Comparison of ENCODE assay signal across 17 cellular contexts in the genomic region with DNA sequence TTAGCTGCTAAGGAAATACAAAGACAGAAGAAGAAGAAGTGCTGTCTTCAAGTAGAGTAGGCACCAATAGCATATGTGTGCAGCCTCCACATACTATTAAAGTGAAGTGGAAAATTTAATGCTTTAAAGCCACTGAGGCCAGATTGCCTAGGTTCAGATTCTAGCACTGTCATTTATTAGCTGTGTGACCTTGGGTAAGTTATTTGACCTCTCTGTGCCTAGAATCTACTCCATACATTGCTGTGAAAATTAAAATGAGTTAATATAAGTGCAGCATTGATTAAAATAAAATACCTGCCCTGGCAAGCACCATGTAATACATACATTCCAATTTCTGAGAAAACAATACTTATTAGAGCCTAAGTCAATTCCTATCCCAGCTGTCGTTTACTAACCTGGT.
DNase-seq lines count a peak whose midpoint lies in the region; ATAC-seq, FAIRE-seq and TF ChIP-seq lines count a peak whose summit lies in the region.
"Had no signal": no experiment of that assay in that cellular context is flagged by ENCODE, and none has a peak within 500 bp of the region (broad histone marks: within the 10 kb centered on the region; RNA-seq: fewer than 3 reads in every experiment).

No MANE protein-coding gene starts in this region.

- TF ChIP-seq POLR2A in HepG2 (IDR thresholded peaks at IDR 0.05; ENCODE audit: insufficient read depth in 1 of 2, low read depth in 2 of 2, low read length in 2 of 2) (no peak), right lobe of liver (IDR thresholded peaks at IDR 0.05) (no peak)

- no peaks in the 10 kb centered on the region for H3K27me3 ChIP-seq in HepG2 (ENCODE audit: control insufficient read depth in 1 of 2, insufficient read depth in 2 of 2, low read length in 2 of 2)
- no peaks in the 10 kb centered on the region for H3K27me3 ChIP-seq in right lobe of liver
- H3K27me3 ChIP-seq in endodermal cell (ENCODE audit: control insufficient read depth, insufficient read depth, low read length, poor library complexity, severe bottlenecking): no peaks in the 10 kb centered on the region
- no peaks in the 10 kb centered on the region for H3K27me3 ChIP-seq in CD8-positive, alpha-beta T cell (ENCODE audit: insufficient read depth, low read length)
- H3K27me3 ChIP-seq: BLaER1 treated with 17β-estradiol and CSF1 and Interleukin-3, amounts not matched to agents 10 nM and 100 nM had no signal

- WGBS in HepG2 (ENCODE audit: low lambda C conversion rate): 97% methylated on average over 1 of the region's 1 CpG
- 100% methylated on average over 1 of the region's 1 CpG for WGBS in right lobe of liver (ENCODE audit: insufficient coverage, low coverage, low lambda C conversion rate, missing lambda C conversion rate)
- WGBS in endodermal cell (ENCODE audit: insufficient coverage in 1 of 2, insufficient read length in 1 of 2), 2 experiments: 91% methylated on average over 1 of the region's 1 CpG; no CpG with 5 or more reads in 1 of the 2 experiments

- H3K36me3 ChIP-seq in HepG2 (replicated peaks in 1 of 2; ENCODE audit: control insufficient read depth in 1 of 2, insufficient read depth in 2 of 2, low read length in 2 of 2) (0 out of 5 replicates have a peak, but pooled peaks cover 0 to 2% of the 10 kb centered on the region in 2 experiments), right lobe of liver (no peaks in the 10 kb centered on the region), HEK293 (ENCODE audit: control insufficient read depth in 2 of 2, insufficient read depth in 1 of 2, low read length in 2 of 2) (no peaks in the 10 kb centered on the region), endodermal cell (ENCODE audit: control insufficient read depth, insufficient read depth, low read length) (no peaks in the 10 kb centered on the region)
- H3K36me3 ChIP-seq in CD8-positive, alpha-beta T cell (ENCODE audit: insufficient read depth, low read length): no peaks in the 10 kb centered on the region
- H3K36me3 ChIP-seq: BLaER1 treated with 17β-estradiol and CSF1 and Interleukin-3, amounts not matched to agents 10 nM and 100 nM had no signal

- TF ChIP-seq EP300 in HepG2 (IDR thresholded peaks at IDR 0.05; ENCODE audit: low read depth in 2 of 2, low read length in 2 of 2) (no peak), HepG2 (CRISPR knock-in tag; IDR thresholded peaks at IDR 0.05; ENCODE audit: borderline replicate concordance) (no peak)

- no peaks in the 10 kb centered on the region for H3K79me2 ChIP-seq in HepG2 (ENCODE audit: insufficient read depth, low read length)

- H3K9ac ChIP-seq in HepG2 (ENCODE audit: insufficient read depth, low read depth, low read length) (no peak overlapping the region; the same call in 1 of the 2 replicates), endodermal cell (ENCODE audit: extremely low read depth, low read length, poor library complexity, severe bottlenecking) (no peak overlapping the region)
- H3K9ac ChIP-seq: BLaER1 treated with 17β-estradiol and CSF1 and Interleukin-3, amounts not matched to agents 10 nM and 100 nM had no signal

- TF ChIP-seq RAD21 in HepG2 (CRISPR knock-in tag; IDR thresholded peaks at IDR 0.05): no peak

- H3K9me3 ChIP-seq in HepG2 (ENCODE audit: low read length) (no peaks in the 10 kb centered on the region), right lobe of liver (no peaks in the 10 kb centered on the region), HEK293 (ENCODE audit: control insufficient read depth, insufficient read depth, low read depth, low read length) (no peaks in the 10 kb centered on the region), endodermal cell (ENCODE audit: control insufficient read depth, low read length) (no peaks in the 10 kb centered on the region)
- H3K9me3 ChIP-seq in CD8-positive, alpha-beta T cell (ENCODE audit: low read length): no peaks in the 10 kb centered on the region
- H3K9me3 ChIP-seq: A549 had no signal

- BruUV-seq in HepG2 (replicated peaks; lab: Mats Ljungman, UMichigan): no TSS peak

- TF ChIP-seq CTCF in HepG2 (CRISPR knock-in tag; IDR thresholded peaks at IDR 0.05): no peak
- no peak for TF ChIP-seq CTCF in right lobe of liver (IDR thresholded peaks at IDR 0.05)
- TF ChIP-seq CTCF in HEK293 (tag by site-specific recombination; IDR thresholded peaks at IDR 0.05): no peak
- no peak for TF ChIP-seq CTCF in VCaP (conservative IDR thresholded peaks at IDR 0.05)
- no peak for TF ChIP-seq CTCF in endodermal cell (conservative IDR thresholded peaks at IDR 0.05)
- no peak for TF ChIP-seq CTCF in CD8-positive, alpha-beta T cell (IDR thresholded peaks at IDR 0.05)

- H3K27ac ChIP-seq in HepG2 (ENCODE audit: extremely low read length, insufficient read depth, low read length) (peak overlapping the region; percentile 66), right lobe of liver (no peak overlapping the region), HEK293 (ENCODE audit: extremely low read depth, low read depth, low read length) (no peak overlapping the region), VCaP (peak overlapping the region; percentile 39; the same call in 1 of the 2 replicates), endodermal cell (ENCODE audit: low read depth, low read length) (no peak overlapping the region)
- H3K27ac ChIP-seq in CD8-positive, alpha-beta T cell (ENCODE audit: low read depth, low read length): no peak overlapping the region
- H3K27ac ChIP-seq: 22Rv1; A549; BLaER1 treated with 17β-estradiol and CSF1 and Interleukin-3, amounts not matched to agents 10 nM and 100 nM had no signal

- FAIRE-seq in HepG2 (lab: Jason Lieb, UNC): no peak
- FAIRE-seq: A549, D721Med, G401.6 had no signal

- peak overlapping the region; percentile 28 for H3K27ac Mint-ChIP-seq in endodermal cell
- no peak overlapping the region for H3K27ac Mint-ChIP-seq in T-helper 2 cell treated with Interferon-gamma antibody and Interleukin-4, amounts not matched to agents 5 μg/mL and 100 μg/mL, for 36 hours
- no peak overlapping the region for H3K27ac Mint-ChIP-seq in CD8-positive, alpha-beta T cell
- H3K27ac Mint-ChIP-seq: B cell; CD4-positive, alpha-beta T cell; CD8-positive, alpha-beta memory T cell had no signal

- no peak overlapping the region for H2AFZ ChIP-seq in HepG2 (ENCODE audit: low read length)

- H3K36me3 Mint-ChIP-seq in endodermal cell (ENCODE audit: low read depth): peaks cover 4% of the 10 kb centered on the region
- H3K36me3 Mint-ChIP-seq in T-helper 2 cell treated with Interferon-gamma antibody and Interleukin-4, amounts not matched to agents 5 μg/mL and 100 μg/mL, for 36 hours (ENCODE audit: low read depth): peaks cover 1% of the 10 kb centered on the region
- no peaks in the 10 kb centered on the region for H3K36me3 Mint-ChIP-seq in CD8-positive, alpha-beta T cell

- peaks cover 8% of the 10 kb centered on the region for H3K4me1 Mint-ChIP-seq in endodermal cell
- peaks cover 4% of the 10 kb centered on the region for H3K4me1 Mint-ChIP-seq in T-helper 2 cell treated with Interferon-gamma antibody and Interleukin-4, amounts not matched to agents 5 μg/mL and 100 μg/mL, for 36 hours (ENCODE audit: low read depth)
- H3K4me1 Mint-ChIP-seq in CD8-positive, alpha-beta T cell (ENCODE audit: low read depth): no peaks in the 10 kb centered on the region
- H3K4me1 Mint-ChIP-seq: B cell; CD8-positive, alpha-beta memory T cell had no signal

- peak overlapping the region; percentile 54 for H3K4me2 ChIP-seq in HepG2 (ENCODE audit: low read depth, low read length)
- H3K4me2 ChIP-seq: A549; BLaER1 treated with 17β-estradiol and CSF1 and Interleukin-3, amounts not matched to agents 10 nM and 100 nM had no signal

- ATAC-seq in HepG2: no peak
- no peak for ATAC-seq in right lobe of liver
- ATAC-seq in CD8-positive, alpha-beta T cell: no peak

- H3K4me3 Mint-ChIP-seq in endodermal cell: no peak overlapping the region
- no peak overlapping the region for H3K4me3 Mint-ChIP-seq in T-helper 2 cell treated with Interferon-gamma antibody and Interleukin-4, amounts not matched to agents 5 μg/mL and 100 μg/mL, for 36 hours
- no peak overlapping the region for H3K4me3 Mint-ChIP-seq in CD8-positive, alpha-beta T cell
- H3K4me3 Mint-ChIP-seq: B cell; CD4-positive, alpha-beta T cell; CD8-positive, alpha-beta memory T cell had no signal

- in situ Hi-C loops in HepG2 (cut with HindIII; ENCODE audit: extremely low pct_ligation_motif_present, low pct_unique_long_range_greater_than_20kb): loop anchor here (25.0 kb wide), 1 partner anchor 105 kb away; a partner anchor contains a TSS

- DNase-seq in HepG2 (ENCODE audit: low spot score) (no peak), right lobe of liver (no peak), endodermal cell (no peak), retina (no peak)
- DNase-seq in T-helper 2 cell treated with Interferon-gamma antibody and Interleukin-4, amounts not matched to agents 5 μg/mL and 100 μg/mL, for 36 hours (ENCODE audit: low spot score): no peak
- no peak for DNase-seq in CD8-positive, alpha-beta T cell
- DNase-seq: CD4-positive, alpha-beta T cell; CD8-positive, alpha-beta memory T cell; COR-L47 had no signal

- no peaks in the 10 kb centered on the region for H3K27me3 Mint-ChIP-seq in endodermal cell (ENCODE audit: insufficient read depth)
- H3K27me3 Mint-ChIP-seq in T-helper 2 cell treated with Interferon-gamma antibody and Interleukin-4, amounts not matched to agents 5 μg/mL and 100 μg/mL, for 36 hours (ENCODE audit: low read depth): no peaks in the 10 kb centered on the region
- H3K27me3 Mint-ChIP-seq in CD8-positive, alpha-beta T cell (ENCODE audit: low read depth): no peaks in the 10 kb centered on the region
- H3K27me3 Mint-ChIP-seq: B cell; CD4-positive, alpha-beta T cell had no signal

- CTCF ChIA-PET in HepG2 (lab: Yijun Ruan, JAX; ENCODE audit: low intra/inter-chr PET ratio, low total read pairs) (no interaction called here), HEK293 (lab: Yijun Ruan, JAX) (interaction anchor here (0.6 to 0.8 kb wide), 3 partner anchors 22 to 232 kb away, joined by 3 to 5 read pairs (median 3); no protein-coding TSS in a partner anchor)
- CTCF ChIA-PET in CD8-positive, alpha-beta T cell (lab: Charles Lee): no interaction called here

- intact Hi-C loops in HepG2 (cut with micrococcal nuclease; ENCODE audit: unreplicated experiment) (loop anchor here (5.0 kb wide), 2 partner anchors 60 to 125 kb away; no protein-coding TSS in a partner anchor), right lobe of liver (cut with DNase I) (no loop called here)
- intact Hi-C loops in CD8-positive, alpha-beta T cell (cut with DNase I, micrococcal nuclease): no loop called here

- POLR2A ChIA-PET in HepG2 (lab: Yijun Ruan, JAX) (interaction anchor here (1.2 kb wide), 1 partner anchor 114 kb away, joined by 4 read pairs; no protein-coding TSS in a partner anchor), HEK293 (lab: Yijun Ruan, JAX) (interaction anchor here (0.5 kb wide), 1 partner anchor 384 kb away, joined by 4 read pairs; no protein-coding TSS in a partner anchor)
- POLR2A ChIA-PET in CD8-positive, alpha-beta T cell (lab: Charles Lee): no interaction called here

- H3K4me1 ChIP-seq in HepG2 (ENCODE audit: insufficient read depth, low read length) (peaks cover 69% of the 10 kb centered on the region), right lobe of liver (no peaks in the 10 kb centered on the region), HEK293 (ENCODE audit: control insufficient read depth, insufficient read depth, low read length) (no peaks in the 10 kb centered on the region), endodermal cell (ENCODE audit: control insufficient read depth, insufficient read depth, low read length) (no peaks in the 10 kb centered on the region)
- H3K4me1 ChIP-seq in CD8-positive, alpha-beta T cell (ENCODE audit: insufficient read depth, low read length): no peaks in the 10 kb centered on the region
- H3K4me1 ChIP-seq: BLaER1 treated with 17β-estradiol and CSF1 and Interleukin-3, amounts not matched to agents 10 nM and 100 nM had no signal

- no peaks in the 10 kb centered on the region for H4K20me1 ChIP-seq in HepG2 (ENCODE audit: insufficient read depth, low read length)
- H4K20me1 ChIP-seq: BLaER1 treated with 17β-estradiol and CSF1 and Interleukin-3, amounts not matched to agents 10 nM and 100 nM had no signal

- H3K9me3 Mint-ChIP-seq in endodermal cell: no peaks in the 10 kb centered on the region
- H3K9me3 Mint-ChIP-seq in T-helper 2 cell treated with Interferon-gamma antibody and Interleukin-4, amounts not matched to agents 5 μg/mL and 100 μg/mL, for 36 hours: no peaks in the 10 kb centered on the region
- H3K9me3 Mint-ChIP-seq in CD8-positive, alpha-beta T cell: no peaks in the 10 kb centered on the region
- H3K9me3 Mint-ChIP-seq: CD4-positive, alpha-beta T cell; CD8-positive, alpha-beta memory T cell had no signal

- H3K4me3 ChIP-seq in HepG2 (replicated peaks in 1 of 3; ENCODE audit: insufficient read depth in 1 of 3, low read depth in 2 of 3, low read length in 3 of 3) (no peak overlapping the region), right lobe of liver (no peak overlapping the region), HEK293 (ENCODE audit: low read depth, low read length) (no peak overlapping the region), endodermal cell (ENCODE audit: low read length) (no peak overlapping the region)
- no peak overlapping the region for H3K4me3 ChIP-seq in CD8-positive, alpha-beta T cell (ENCODE audit: low read depth, low read length)
- H3K4me3 ChIP-seq: A549; BLaER1 treated with 17β-estradiol and CSF1 and Interleukin-3, amounts not matched to agents 10 nM and 100 nM had no signal

Comparison
In these comparisons a context has a peak if more than half of its experiments do, and no peak if none do; other contexts are left out.
1. H3K27ac ChIP-seq: peak in HepG2 (single experiment) and VCaP (single experiment); none in right lobe of liver (0 of 3), HEK293 (single experiment), endodermal cell (single experiment) and CD8-positive, alpha-beta T cell (single experiment).